In the genomic region with DNA sequence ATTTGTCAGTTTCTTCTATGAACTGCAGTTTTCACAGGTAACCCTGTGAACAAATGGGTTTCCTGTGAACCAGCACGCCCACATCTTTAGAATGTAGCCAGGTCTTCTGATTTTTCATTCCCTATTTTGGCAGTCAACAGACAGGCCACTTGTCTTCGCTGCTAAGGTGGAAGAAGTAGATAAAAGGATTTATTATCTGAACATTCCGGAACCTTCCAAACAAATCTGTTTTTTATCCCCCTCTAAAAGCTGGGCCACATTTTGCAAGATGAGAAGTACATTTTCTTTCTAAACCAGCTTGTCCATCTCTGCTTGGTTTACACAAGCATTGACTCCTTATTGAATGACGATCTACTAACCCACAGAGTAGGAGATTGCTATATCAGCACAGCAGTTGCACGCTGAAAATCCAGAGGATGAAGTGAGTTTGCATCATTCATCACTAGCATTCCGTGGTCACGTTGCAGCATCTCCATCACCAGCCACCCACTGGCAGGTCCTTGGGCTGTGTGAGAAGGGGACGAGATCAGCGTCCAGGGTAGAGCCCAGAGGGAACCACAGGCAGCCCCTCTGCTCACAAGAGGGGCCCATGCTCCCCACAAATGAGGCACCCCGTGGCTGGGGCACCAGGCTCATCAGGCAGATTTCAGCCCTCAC, we compare ENCODE assay signal across 2 cellular contexts.
A peak's percentile ranks its signal among the peaks of the same experiment; 100 is the strongest.
TF ChIP-seq lines count a peak whose summit lies in the region.

No MANE protein-coding gene starts in this region.

TF ChIP-seq in HEK293, 187 proteins besides CTCF, POLR2A, EP300 and RAD21:
- TF ChIP-seq ZIC2 (tag by site-specific recombination; IDR thresholded peaks at IDR 0.05) (peak; percentile 63), ZNF624 (tag by site-specific recombination; IDR thresholded peaks at IDR 0.05) (no peak)

TF ChIP-seq in K562, 482 proteins besides CTCF, POLR2A, EP300 and RAD21 (continues in another document):
- TF ChIP-seq MAZ (CRISPR knock-in tag; conservative IDR thresholded peaks at IDR 0.05 in 1 of 2, IDR thresholded peaks at IDR 0.05 in 1 of 2) = 0 out of 4 replicates have a peak, but pooled peaks have one; percentile 25 to 34
- TF ChIP-seq ATF7 (IDR thresholded peaks at IDR 0.05) = 0 out of 2 replicates have a peak, but pooled peaks have one; percentile 35
- no peak for TF ChIP-seq ZNF224 (CRISPR knock-in tag; IDR thresholded peaks at IDR 0.05)
- peak; percentile 59 for TF ChIP-seq ETV1 (tag; conservative IDR thresholded peaks at IDR 0.05; ENCODE audit: low read depth)
- 0 out of 2 replicates have a peak, but pooled peaks have one; percentile 33 for TF ChIP-seq ELK3 (CRISPR knock-in tag; IDR thresholded peaks at IDR 0.05)
- TF ChIP-seq SMAD4 (CRISPR knock-in tag; conservative IDR thresholded peaks at IDR 0.05) = 0 out of 2 replicates have a peak, but pooled peaks have one; percentile 33
- TF ChIP-seq SRF (CRISPR knock-in tag; IDR thresholded peaks at IDR 0.05) = peak in 1 of 2 experiments; percentile 91; a peak in 2 of 4 replicates
- peak in 1 of 2 experiments; percentile 60; a peak in 1 of 4 replicates for TF ChIP-seq TEAD1 (CRISPR knock-in tag; IDR thresholded peaks at IDR 0.05)
- peak; percentile 36; the same call in 1 of the 2 replicates for TF ChIP-seq FOXM1 (IDR thresholded peaks at IDR 0.05; ENCODE audit: low read depth)
- no peak for TF ChIP-seq FOXM1 (CRISPR knock-in tag; IDR thresholded peaks at IDR 0.05; ENCODE audit: low read depth)
- peak; percentile 72 for TF ChIP-seq SOX6 (IDR thresholded peaks at IDR 0.05)
- 0 out of 2 replicates have a peak, but pooled peaks have one; percentile 15 for TF ChIP-seq MTA1 (IDR thresholded peaks at IDR 0.05; ENCODE audit: borderline replicate concordance)
- no peak for TF ChIP-seq FOXO4 (CRISPR knock-in tag; IDR thresholded peaks at IDR 0.05)
- TF ChIP-seq CEBPB (tag; IDR thresholded peaks at IDR 0.05) = peak; percentile 59; the same call in 1 of the 2 replicates
- TF ChIP-seq SIX5 (IDR thresholded peaks at IDR 0.05; ENCODE audit: borderline replicate concordance in 1 of 2, insufficient read depth in 1 of 2, low read depth in 1 of 2, low read length in 2 of 2) = no peak
- TF ChIP-seq MEIS2 (IDR thresholded peaks at IDR 0.05; ENCODE audit: partially characterized antibody) = peak; percentile 90
- TF ChIP-seq ARID3B (CRISPR knock-in tag; IDR thresholded peaks at IDR 0.05; ENCODE audit: borderline replicate concordance) = no peak
- peak; percentile 67 for TF ChIP-seq CBFA2T2 (conservative IDR thresholded peaks at IDR 0.05)
- TF ChIP-seq PKNOX1 (IDR thresholded peaks at IDR 0.05) = peak; percentile 49; the same call in 1 of the 2 replicates
- TF ChIP-seq ZNF785 (CRISPR knock-in tag; IDR thresholded peaks at IDR 0.05) = no peak
- no peak for TF ChIP-seq BMI1 (IDR thresholded peaks at IDR 0.05; ENCODE audit: low read length)
- TF ChIP-seq BRD9 (IDR thresholded peaks at IDR 0.05; ENCODE audit: low read depth, partially characterized antibody) = no peak
- TF ChIP-seq, protein P1, sequence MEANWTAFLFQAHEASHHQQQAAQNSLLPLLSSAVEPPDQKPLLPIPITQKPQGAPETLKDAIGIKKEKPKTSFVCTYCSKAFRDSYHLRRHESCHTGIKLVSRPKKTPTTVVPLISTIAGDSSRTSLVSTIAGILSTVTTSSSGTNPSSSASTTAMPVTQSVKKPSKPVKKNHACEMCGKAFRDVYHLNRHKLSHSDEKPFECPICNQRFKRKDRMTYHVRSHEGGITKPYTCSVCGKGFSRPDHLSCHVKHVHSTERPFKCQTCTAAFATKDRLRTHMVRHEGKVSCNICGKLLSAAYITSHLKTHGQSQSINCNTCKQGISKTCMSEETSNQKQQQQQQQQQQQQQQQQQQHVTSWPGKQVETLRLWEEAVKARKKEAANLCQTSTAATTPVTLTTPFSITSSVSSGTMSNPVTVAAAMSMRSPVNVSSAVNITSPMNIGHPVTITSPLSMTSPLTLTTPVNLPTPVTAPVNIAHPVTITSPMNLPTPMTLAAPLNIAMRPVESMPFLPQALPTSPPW (CRISPR knock-in tag; IDR thresholded peaks at IDR 0.05) = no peak
- TF ChIP-seq, protein P2, sequence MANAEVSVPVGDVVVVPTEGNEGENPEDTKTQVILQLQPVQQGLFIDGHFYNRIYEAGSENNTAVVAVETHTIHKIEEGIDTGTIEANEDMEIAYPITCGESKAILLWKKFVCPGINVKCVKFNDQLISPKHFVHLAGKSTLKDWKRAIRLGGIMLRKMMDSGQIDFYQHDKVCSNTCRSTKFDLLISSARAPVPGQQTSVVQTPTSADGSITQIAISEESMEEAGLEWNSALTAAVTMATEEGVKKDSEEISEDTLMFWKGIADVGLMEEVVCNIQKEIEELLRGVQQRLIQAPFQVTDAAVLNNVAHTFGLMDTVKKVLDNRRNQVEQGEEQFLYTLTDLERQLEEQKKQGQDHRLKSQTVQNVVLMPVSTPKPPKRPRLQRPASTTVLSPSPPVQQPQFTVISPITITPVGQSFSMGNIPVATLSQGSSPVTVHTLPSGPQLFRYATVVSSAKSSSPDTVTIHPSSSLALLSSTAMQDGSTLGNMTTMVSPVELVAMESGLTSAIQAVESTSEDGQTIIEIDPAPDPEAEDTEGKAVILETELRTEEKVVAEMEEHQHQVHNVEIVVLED (CRISPR knock-in tag; IDR thresholded peaks at IDR 0.05) = 0 out of 2 replicates have a peak, but pooled peaks have one; percentile 29
- peak; percentile 77 for TF ChIP-seq CEBPG (CRISPR knock-in tag; IDR thresholded peaks at IDR 0.05)
- peak; percentile 60 to 70; a peak in 3 of 4 replicates for TF ChIP-seq CEBPG (tag; conservative IDR thresholded peaks at IDR 0.05 in 1 of 2, IDR thresholded peaks at IDR 0.05 in 1 of 2)
- TF ChIP-seq RBM39 (optimal IDR thresholded peaks at IDR 0.05; ENCODE audit: low read depth, low read length) = no peak
- 0 out of 2 replicates have a peak, but pooled peaks have one; percentile 40 for TF ChIP-seq RREB1 (CRISPR knock-in tag; IDR thresholded peaks at IDR 0.05)
- peak; percentile 94 for TF ChIP-seq CTBP1 (IDR thresholded peaks at IDR 0.05; ENCODE audit: borderline replicate concordance)
- peak in 1 of 2 experiments; percentile 72; a peak in 2 of 4 replicates for TF ChIP-seq HDAC1 (IDR thresholded peaks at IDR 0.05)
- peak; percentile 80 for TF ChIP-seq TAL1 (IDR thresholded peaks at IDR 0.05)
- TF ChIP-seq KDM1A (IDR thresholded peaks at IDR 0.05) = peak; percentile 95
- TF ChIP-seq, protein P3, sequence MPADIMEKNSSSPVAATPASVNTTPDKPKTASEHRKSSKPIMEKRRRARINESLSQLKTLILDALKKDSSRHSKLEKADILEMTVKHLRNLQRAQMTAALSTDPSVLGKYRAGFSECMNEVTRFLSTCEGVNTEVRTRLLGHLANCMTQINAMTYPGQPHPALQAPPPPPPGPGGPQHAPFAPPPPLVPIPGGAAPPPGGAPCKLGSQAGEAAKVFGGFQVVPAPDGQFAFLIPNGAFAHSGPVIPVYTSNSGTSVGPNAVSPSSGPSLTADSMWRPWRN (IDR thresholded peaks at IDR 0.05; ENCODE audit: low read depth) = peak; percentile 56; the same call in 1 of the 2 replicates
- TF ChIP-seq SMARCA4 (IDR thresholded peaks at IDR 0.05) = peak; percentile 65; the same call in 1 of the 2 replicates
- TF ChIP-seq ADNP (tag; IDR thresholded peaks at IDR 0.05) = no peak
- 0 out of 2 replicates have a peak, but pooled peaks have one; percentile 33 for TF ChIP-seq HMBOX1 (IDR thresholded peaks at IDR 0.05)
- no peak for TF ChIP-seq BDP1 (IDR thresholded peaks at IDR 0.05; ENCODE audit: insufficient read depth, insufficient read length)
- peak; percentile 44; the same call in 1 of the 2 replicates for TF ChIP-seq MTA2 (IDR thresholded peaks at IDR 0.05; ENCODE audit: low read depth)
- TF ChIP-seq ATF1 (CRISPR knock-in tag; IDR thresholded peaks at IDR 0.05) = no peak
- 0 out of 2 replicates have a peak, but pooled peaks have one; percentile 16 for TF ChIP-seq ATF1 (tag; IDR thresholded peaks at IDR 0.05)
